In genomic region chr20:44097521-44098255, GRCh38 we compare ENCODE assay signal across 2 cellular contexts.
A peak's percentile ranks its signal among the peaks of the same experiment; 100 is the strongest.
TF ChIP-seq lines count a peak whose summit lies in the region.

No MANE protein-coding gene starts in this region.

TF ChIP-seq in A549, 52 proteins besides CTCF, POLR2A, EP300 and RAD21:
- TF ChIP-seq RFX5 (IDR thresholded peaks at IDR 0.05) (no peak), MAFK (IDR thresholded peaks at IDR 0.05; ENCODE audit: partially characterized antibody) (peak; percentile 51), HOXA7 (CRISPR knock-in tag; IDR thresholded peaks at IDR 0.05) (no peak)
TF ChIP-seq in A549: peak in this region for 1.

TF ChIP-seq in IMR-90, 13 proteins besides CTCF, POLR2A, EP300 and RAD21:
- TF ChIP-seq NFE2L2 (IDR thresholded peaks at IDR 0.05; ENCODE audit: low read depth, low read length): peak; percentile 49; the same call in 1 of the 2 replicates
- 0 out of 2 replicates have a peak, but pooled peaks have one; percentile 26 for TF ChIP-seq MAFK (IDR thresholded peaks at IDR 0.05; ENCODE audit: low read depth, low read length)
- no peak for TF ChIP-seq USF2 (IDR thresholded peaks at IDR 0.05; ENCODE audit: low read depth, low read length)
- TF ChIP-seq RFX5 (IDR thresholded peaks at IDR 0.05; ENCODE audit: low read depth, low read length): no peak
- no peak for TF ChIP-seq SMC3 (IDR thresholded peaks at IDR 0.05; ENCODE audit: low read depth, low read length)
- no peak for TF ChIP-seq ELK1 (IDR thresholded peaks at IDR 0.05; ENCODE audit: borderline replicate concordance, low read depth, low read length)
- TF ChIP-seq MAZ (IDR thresholded peaks at IDR 0.05; ENCODE audit: borderline replicate concordance, low read depth, low read length): no peak
- no peak for TF ChIP-seq MXI1 (IDR thresholded peaks at IDR 0.05; ENCODE audit: borderline replicate concordance, low read depth, low read length)
- no peak for TF ChIP-seq CEBPB (IDR thresholded peaks at IDR 0.05; ENCODE audit: low read depth, low read length)
TF ChIP-seq in IMR-90: peak in this region for 2.
